ENCODE assay signal across 1 cellular context in the genomic region with DNA sequence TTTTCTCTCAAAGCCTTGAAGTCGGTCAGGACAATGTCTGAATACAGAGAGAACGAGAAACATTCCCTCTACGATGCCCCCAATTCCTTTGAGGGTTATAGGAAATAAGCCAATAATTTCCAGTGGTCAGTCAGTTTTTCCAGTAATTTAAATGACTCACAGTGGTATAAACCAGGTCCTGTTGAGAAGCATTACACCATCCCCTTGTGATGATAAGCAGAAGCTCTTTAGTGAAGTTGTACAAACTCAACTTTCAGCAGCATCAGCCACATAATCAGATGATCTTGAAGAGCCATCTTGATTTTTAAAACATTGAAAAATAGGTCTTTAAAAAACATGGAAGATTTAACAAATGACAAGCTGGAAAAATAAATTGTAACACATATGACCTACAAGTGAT.
TF ChIP-seq lines count a peak whose summit lies in the region.

No MANE protein-coding gene starts in this region.

TF ChIP-seq in SK-N-SH treated with all-trans-retinoic acid at 6 μM for 48 hours, 23 proteins besides CTCF, POLR2A, EP300 and RAD21 (continued from another document):
- no peak for TF ChIP-seq ARNTL (CRISPR knock-in tag; IDR thresholded peaks at IDR 0.05; ENCODE audit: borderline replicate concordance, low read depth)
- TF ChIP-seq ZFP30 (CRISPR knock-in tag; IDR thresholded peaks at IDR 0.05): no peak
- no peak for TF ChIP-seq PPARA (CRISPR knock-in tag; IDR thresholded peaks at IDR 0.05; ENCODE audit: borderline replicate concordance)
- no peak for TF ChIP-seq ZNF565 (CRISPR knock-in tag; conservative IDR thresholded peaks at IDR 0.05; ENCODE audit: low read depth)
- TF ChIP-seq, protein P1, sequence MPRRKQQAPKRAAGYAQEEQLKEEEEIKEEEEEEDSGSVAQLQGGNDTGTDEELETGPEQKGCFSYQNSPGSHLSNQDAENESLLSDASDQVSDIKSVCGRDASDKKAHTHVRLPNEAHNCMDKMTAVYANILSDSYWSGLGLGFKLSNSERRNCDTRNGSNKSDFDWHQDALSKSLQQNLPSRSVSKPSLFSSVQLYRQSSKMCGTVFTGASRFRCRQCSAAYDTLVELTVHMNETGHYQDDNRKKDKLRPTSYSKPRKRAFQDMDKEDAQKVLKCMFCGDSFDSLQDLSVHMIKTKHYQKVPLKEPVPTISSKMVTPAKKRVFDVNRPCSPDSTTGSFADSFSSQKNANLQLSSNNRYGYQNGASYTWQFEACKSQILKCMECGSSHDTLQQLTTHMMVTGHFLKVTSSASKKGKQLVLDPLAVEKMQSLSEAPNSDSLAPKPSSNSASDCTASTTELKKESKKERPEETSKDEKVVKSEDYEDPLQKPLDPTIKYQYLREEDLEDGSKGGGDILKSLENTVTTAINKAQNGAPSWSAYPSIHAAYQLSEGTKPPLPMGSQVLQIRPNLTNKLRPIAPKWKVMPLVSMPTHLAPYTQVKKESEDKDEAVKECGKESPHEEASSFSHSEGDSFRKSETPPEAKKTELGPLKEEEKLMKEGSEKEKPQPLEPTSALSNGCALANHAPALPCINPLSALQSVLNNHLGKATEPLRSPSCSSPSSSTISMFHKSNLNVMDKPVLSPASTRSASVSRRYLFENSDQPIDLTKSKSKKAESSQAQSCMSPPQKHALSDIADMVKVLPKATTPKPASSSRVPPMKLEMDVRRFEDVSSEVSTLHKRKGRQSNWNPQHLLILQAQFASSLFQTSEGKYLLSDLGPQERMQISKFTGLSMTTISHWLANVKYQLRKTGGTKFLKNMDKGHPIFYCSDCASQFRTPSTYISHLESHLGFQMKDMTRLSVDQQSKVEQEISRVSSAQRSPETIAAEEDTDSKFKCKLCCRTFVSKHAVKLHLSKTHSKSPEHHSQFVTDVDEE (CRISPR knock-in tag; IDR thresholded peaks at IDR 0.05): no peak
- peak; percentile 45; the same call in 1 of the 2 replicates for TF ChIP-seq TCF4 (CRISPR knock-in tag; IDR thresholded peaks at IDR 0.05; ENCODE audit: borderline replicate concordance)
- TF ChIP-seq ESRRG (CRISPR knock-in tag; IDR thresholded peaks at IDR 0.05): no peak
